Comparison of ENCODE assay signal across 1 cellular context in the genomic region with DNA sequence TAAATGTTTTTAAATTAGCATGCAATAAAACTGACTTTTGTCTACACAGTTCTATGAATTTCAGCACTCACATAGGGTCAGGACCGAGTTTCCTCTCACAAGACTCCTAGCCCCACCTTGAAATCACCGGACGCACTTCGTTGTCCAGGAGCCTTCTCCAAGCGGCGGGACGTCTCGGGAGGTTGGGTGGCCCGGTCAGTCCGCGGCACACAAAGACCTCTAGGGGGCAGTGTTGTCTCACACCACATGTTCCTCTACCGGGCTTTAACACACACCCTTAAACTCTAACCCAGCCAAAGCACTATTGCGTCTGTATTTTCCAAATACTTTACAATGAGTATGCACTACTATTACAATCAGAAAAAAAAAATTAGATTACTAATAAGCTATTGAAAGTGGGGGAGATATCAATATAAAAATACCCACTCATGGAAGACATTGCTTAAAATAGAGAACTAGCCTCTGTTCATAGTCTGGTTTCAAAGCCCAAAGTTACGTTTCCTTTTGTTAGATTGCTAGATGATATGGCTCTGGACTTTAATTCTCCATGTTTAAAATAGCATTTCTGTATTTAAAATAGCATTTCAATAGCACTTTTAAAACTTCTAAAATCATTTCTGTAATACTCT.
A peak's percentile ranks its signal among the peaks of the same experiment; 100 is the strongest.
TF ChIP-seq lines count a peak whose summit lies in the region.

No MANE protein-coding gene starts in this region.

TF ChIP-seq in IMR-90, 13 proteins besides CTCF, POLR2A, EP300 and RAD21:
- peak; percentile 28; the same call in 1 of the 2 replicates for TF ChIP-seq SMC3 (IDR thresholded peaks at IDR 0.05; ENCODE audit: low read depth, low read length)
